Comparison of ENCODE assay signal across 9 cellular contexts in genomic region chr7:50342616-50343114, GRCh38. TPM values are rescaled to one million over a fixed set of nuclear protein-coding genes. Genes with fewer than 3 reads are reported as not detected.
A peak's percentile ranks its signal among the peaks of the same experiment; 100 is the strongest.
DNase-seq lines count a peak whose midpoint lies in the region; ATAC-seq and TF ChIP-seq lines count a peak whose summit lies in the region.
"Had no signal": no experiment of that assay in that cellular context is flagged by ENCODE, and none has a peak within 500 bp of the region (broad histone marks: within the 10 kb centered on the region; RNA-seq: fewer than 3 reads in every experiment).

No MANE protein-coding gene starts in this region.

- CTCF ChIA-PET in WTC11 (lab: Charles Lee): interaction anchor here (0.6 to 1.3 kb wide), 5 partner anchors 19 to 175 kb away, joined by 3 to 4 read pairs (median 3); no protein-coding TSS in a partner anchor

- peak overlapping the region; percentile 72 for H3K27ac Mint-ChIP-seq in WTC11
- H3K27ac Mint-ChIP-seq in endodermal cell: no peak overlapping the region

- TF ChIP-seq CTCF in WTC11 (IDR thresholded peaks at IDR 0.05): no peak
- no peak for TF ChIP-seq CTCF in endodermal cell (conservative IDR thresholded peaks at IDR 0.05)

- DNase-seq in WTC11 (ENCODE audit: low spot score) (no peak), endodermal cell (peak; percentile 58), smooth muscle cell of the brain vasculature (ENCODE audit: low read depth, low spot score) (peak; percentile 32), cerebellar nuclear complex (lab: John Stamatoyannopoulos, UW) (no peak), cortex of kidney (lab: John Stamatoyannopoulos, UW) (no peak)
- DNase-seq: NCI-H524 had no signal

- no peaks in the 10 kb centered on the region for H3K27me3 ChIP-seq in endodermal cell (ENCODE audit: control insufficient read depth, insufficient read depth, low read length, poor library complexity, severe bottlenecking)

- H3K27ac ChIP-seq in KOPT-K1 (ENCODE audit: low read depth, low read length, poor library complexity, severe bottlenecking) (peak overlapping the region; percentile 98), endodermal cell (ENCODE audit: low read depth, low read length) (no peak overlapping the region)

- H3K36me3 Mint-ChIP-seq in WTC11 (no peaks in the 10 kb centered on the region), endodermal cell (ENCODE audit: low read depth) (no peaks in the 10 kb centered on the region)

- H3K27me3 Mint-ChIP-seq in WTC11 (ENCODE audit: low read depth): no peaks in the 10 kb centered on the region
- peaks cover 2% of the 10 kb centered on the region for H3K27me3 Mint-ChIP-seq in endodermal cell (ENCODE audit: insufficient read depth)

- no peak overlapping the region for H3K9ac ChIP-seq in endodermal cell (ENCODE audit: extremely low read depth, low read length, poor library complexity, severe bottlenecking)

- H3K9me3 Mint-ChIP-seq in WTC11 (no peaks in the 10 kb centered on the region), endodermal cell (no peaks in the 10 kb centered on the region)

- H3K9me3 ChIP-seq in KOPT-K1 (ENCODE audit: insufficient read depth, low read length, poor library complexity, severe bottlenecking) (no peaks in the 10 kb centered on the region), endodermal cell (ENCODE audit: control insufficient read depth, low read length) (no peaks in the 10 kb centered on the region)

- H3K4me3 Mint-ChIP-seq in WTC11 (peak overlapping the region; percentile 30), endodermal cell (no peak overlapping the region)

- H3K4me3 ChIP-seq in endodermal cell (ENCODE audit: low read length): no peak overlapping the region

- peaks cover 5% of the 10 kb centered on the region for H3K4me1 ChIP-seq in endodermal cell (ENCODE audit: control insufficient read depth, insufficient read depth, low read length)

- POLR2A ChIA-PET in WTC11 (lab: Charles Lee): interaction anchor here (0.6 kb wide), 1 partner anchor 163 kb away, joined by 3 read pairs; no protein-coding TSS in a partner anchor

- WGBS in endodermal cell (ENCODE audit: insufficient coverage in 1 of 2, insufficient read length in 1 of 2), 2 experiments: 47 to 52% methylated on average over 7 to 8 of the region's 8 CpGs

- ATAC-seq in WTC11 (peak; percentile 81), GM19328 (IDR thresholded peaks at IDR 0.05; ENCODE audit: unreplicated experiment) (no peak)

- H3K36me3 ChIP-seq in KOPT-K1 (ENCODE audit: insufficient read depth, low read length): peaks cover 45% of the 10 kb centered on the region
- H3K36me3 ChIP-seq in endodermal cell (ENCODE audit: control insufficient read depth, insufficient read depth, low read length): no peaks in the 10 kb centered on the region

- H3K4me1 Mint-ChIP-seq in WTC11 (peaks cover 28% of the 10 kb centered on the region), endodermal cell (peaks cover 10% of the 10 kb centered on the region)

TF ChIP-seq in WTC11, 78 proteins besides CTCF, POLR2A, EP300 and RAD21:
- TF ChIP-seq FOXJ3 (CRISPR knock-in tag; IDR thresholded peaks at IDR 0.05; ENCODE audit: borderline replicate concordance): no peak
- peak; percentile 33; the same call in 1 of the 2 replicates for TF ChIP-seq ZNF423 (CRISPR knock-in tag; IDR thresholded peaks at IDR 0.05)
- TF ChIP-seq ZNF512 (CRISPR knock-in tag; IDR thresholded peaks at IDR 0.05; ENCODE audit: borderline replicate concordance): peak; percentile 98
- no peak for TF ChIP-seq SMAD3 (CRISPR knock-in tag; IDR thresholded peaks at IDR 0.05; ENCODE audit: borderline replicate concordance)
- no peak for TF ChIP-seq GTF2I (CRISPR knock-in tag; conservative IDR thresholded peaks at IDR 0.05)
- no peak for TF ChIP-seq FOXP1 (CRISPR knock-in tag; IDR thresholded peaks at IDR 0.05; ENCODE audit: borderline replicate concordance)
- no peak for TF ChIP-seq ZNF138 (CRISPR knock-in tag; conservative IDR thresholded peaks at IDR 0.05)

RNA-seq across cellular contexts. Expression of gene IKZF1, which starts 38.1 kb away (rescaled TPM):
- total RNA-seq in WTC11 (2021) (1.9 to 2.4 TPM (median 2.3 TPM) in 3 replicates), endodermal cell (under 1 TPM; 0.44 to 0.55 TPM)
- polyA plus RNA-seq in endodermal cell (2013, experiment 1 of 2): 3.3 TPM
- polyA plus RNA-seq in endodermal cell (2013, experiment 2 of 2): 3.6 TPM
- total RNA-seq: glomerular endothelial cell had no signal

Comparison
In these comparisons a context has a peak if more than half of its experiments do, and no peak if none do; other contexts are left out.
1. DNase-seq: peak in endodermal cell (single experiment) and smooth muscle cell of the brain vasculature (single experiment); none in WTC11 (single experiment), cerebellar nuclear complex (0 of 2) and cortex of kidney (single experiment).